In genomic region chr16:19883296-19883951, GRCh38 we compare ENCODE assay signal across 8 cellular contexts. TPM values are rescaled to one million over a fixed set of nuclear protein-coding genes. Genes with fewer than 3 reads are reported as not detected.
DNase-seq lines count a peak whose midpoint lies in the region; ATAC-seq and TF ChIP-seq lines count a peak whose summit lies in the region.

No MANE protein-coding gene starts in this region.

- no peaks in the 10 kb centered on the region for H3K9me3 Mint-ChIP-seq in activated naive CD4-positive, alpha-beta T cell treated with anti-CD3 and anti-CD28 coated beads, Interleukin-2, amount 50 U/mL, for 24 hours

- H4K20me1 ChIP-seq in SK-N-SH (ENCODE audit: insufficient read depth) = no peaks in the 10 kb centered on the region

- H2AFZ ChIP-seq in SK-N-SH (ENCODE audit: low read depth) = no peak overlapping the region

- peaks cover 29% of the 10 kb centered on the region for H3K4me1 Mint-ChIP-seq in activated naive CD4-positive, alpha-beta T cell treated with anti-CD3 and anti-CD28 coated beads, Interleukin-2, amount 50 U/mL, for 24 hours

- TF ChIP-seq EP300 in SK-N-SH (IDR thresholded peaks at IDR 0.05; ENCODE audit: borderline replicate concordance in 1 of 2, low read depth in 1 of 2, low read length in 1 of 2) = no peak

- DNase-seq in SK-N-SH (peak; percentile 60), hippocampal formation (lab: John Stamatoyannopoulos, UW) (peak; percentile 78 to 85), sciatic nerve (ENCODE audit: low spot score) (peak; percentile 73)

- no peaks in the 10 kb centered on the region for H3K9me3 ChIP-seq in SK-N-SH

- no peaks in the 10 kb centered on the region for H3K27me3 Mint-ChIP-seq in activated naive CD4-positive, alpha-beta T cell treated with anti-CD3 and anti-CD28 coated beads, Interleukin-2, amount 50 U/mL, for 24 hours

- no peak for TF ChIP-seq RAD21 in SK-N-SH (IDR thresholded peaks at IDR 0.05; ENCODE audit: low read length)

- CTCF ChIA-PET in SK-N-SH (lab: Yijun Ruan, JAX) = interaction anchor here (1.0 to 4.5 kb wide), 8 partner anchors 24 to 323 kb away, joined by 3 to 87 read pairs (median 6); partner anchors contain the start of genes IQCK and KNOP1

- no peaks in the 10 kb centered on the region for H3K9me2 ChIP-seq in SK-N-SH

- H3K4me3 Mint-ChIP-seq in activated naive CD4-positive, alpha-beta T cell treated with anti-CD3 and anti-CD28 coated beads, Interleukin-2, amount 50 U/mL, for 24 hours = peak overlapping the region; percentile 74

- no peaks in the 10 kb centered on the region for H3K36me3 ChIP-seq in SK-N-SH (replicated peaks in 1 of 2; ENCODE audit: control insufficient read depth in 1 of 2, insufficient read depth in 2 of 2, low read length in 1 of 2)

- no peak overlapping the region for H3K4me2 ChIP-seq in SK-N-SH

- no peaks in the 10 kb centered on the region for H3K36me3 Mint-ChIP-seq in activated naive CD4-positive, alpha-beta T cell treated with anti-CD3 and anti-CD28 coated beads, Interleukin-2, amount 50 U/mL, for 24 hours

- intact Hi-C loops in sciatic nerve (cut with DNase I) = loop anchor here (10.0 kb wide), 2 partner anchors 169 to 329 kb away; partner anchors contain the start of genes IQCK, KNOP1 and VPS35L

- H3K79me2 ChIP-seq in SK-N-SH (ENCODE audit: insufficient read depth) = no peaks in the 10 kb centered on the region

- TF ChIP-seq CTCF in SK-N-SH (IDR thresholded peaks at IDR 0.05) = no peak

- peaks cover 0 to 3% of the 10 kb centered on the region in 2 experiments; a peak in 1 of 4 replicates for H3K4me1 ChIP-seq in SK-N-SH (ENCODE audit: control insufficient read depth in 1 of 2, insufficient read depth in 2 of 2, low read depth in 1 of 2, low read length in 1 of 2)

- POLR2A ChIA-PET in SK-N-SH (lab: Yijun Ruan, JAX) = interaction anchor here (1.5 kb wide), 1 partner anchor 165 kb away, joined by 7 read pairs; the partner anchor contains the start of genes IQCK and KNOP1

- H3K27me3 ChIP-seq in SK-N-SH (ENCODE audit: insufficient read depth) = no peaks in the 10 kb centered on the region

- H3K27ac ChIP-seq in SK-N-SH (ENCODE audit: low read depth in 2 of 2, low read length in 1 of 2) = no peak overlapping the region

- no peak overlapping the region for H3K9ac ChIP-seq in SK-N-SH

- peak overlapping the region in 1 of 2 experiments; percentile 59; a peak in 2 of 4 replicates for H3K4me3 ChIP-seq in SK-N-SH (ENCODE audit: low read depth in 2 of 2, low read length in 1 of 2)

- ATAC-seq in SK-N-SH treated with all-trans-retinoic acid at 6 μM for 48 hours (no peak), sciatic nerve (peak; percentile 57), HG03196 (IDR thresholded peaks at IDR 0.05; ENCODE audit: unreplicated experiment) (no peak), HG02678 (IDR thresholded peaks at IDR 0.05; ENCODE audit: unreplicated experiment) (no peak), GM21619 (IDR thresholded peaks at IDR 0.05; ENCODE audit: unreplicated experiment) (no peak)

- 62% methylated on average over 29 of the region's 35 CpGs for WGBS in SK-N-SH (ENCODE audit: low lambda C conversion rate)

- no peaks in the 10 kb centered on the region for H3F3A ChIP-seq in SK-N-SH (replicated peaks; ENCODE audit: insufficient read depth)

- H3K27ac Mint-ChIP-seq in activated naive CD4-positive, alpha-beta T cell treated with anti-CD3 and anti-CD28 coated beads, Interleukin-2, amount 50 U/mL, for 24 hours = no peak overlapping the region

TF ChIP-seq in SK-N-SH, 30 proteins besides CTCF, POLR2A, EP300 and RAD21:
- TF ChIP-seq RFX5 (IDR thresholded peaks at IDR 0.05; ENCODE audit: low read length) (no peak), USF1 (IDR thresholded peaks at IDR 0.05; ENCODE audit: borderline replicate concordance, low read depth) (no peak), GABPA (IDR thresholded peaks at IDR 0.05; ENCODE audit: low read depth) (no peak), TCF12 (IDR thresholded peaks at IDR 0.05) (no peak), EZH2phosphoT487 (IDR thresholded peaks at IDR 0.05; ENCODE audit: borderline replicate concordance, low read depth) (no peak), USF2 (IDR thresholded peaks at IDR 0.05; ENCODE audit: borderline replicate concordance, low read depth, low read length) (no peak), MAX (IDR thresholded peaks at IDR 0.05; ENCODE audit: low read depth) (no peak), RCOR1 (IDR thresholded peaks at IDR 0.05; ENCODE audit: low read length) (no peak)

TF ChIP-seq in SK-N-SH treated with all-trans-retinoic acid at 6 μM for 48 hours, 23 proteins besides CTCF, POLR2A, EP300 and RAD21:
- TF ChIP-seq ZFP3 (CRISPR knock-in tag; IDR thresholded peaks at IDR 0.05) (no peak), RARB (CRISPR knock-in tag; IDR thresholded peaks at IDR 0.05) (no peak)

RNA-seq across cellular contexts. Expression of gene GPRC5B, which starts 1.2 kb away (rescaled TPM):
- 1.1 TPM in 2 replicates for polyA plus RNA-seq in SK-N-SH (2012; rRNA removed)
- 1.0 and 1.1 TPM in 2 replicates for polyA plus RNA-seq in SK-N-SH (2012; cell fraction: cytosol; rRNA removed)
- polyA plus RNA-seq in SK-N-SH (2012; cell fraction: nucleus; rRNA removed) = 1.0 and 1.3 TPM in 2 replicates
- 122 TPM for total RNA-seq in sciatic nerve
